1 cellular context compared by ENCODE assay signal in genomic region chr6:137914530-137915193, GRCh38.
TF ChIP-seq lines count a peak whose summit lies in the region.

No MANE protein-coding gene starts in this region.

TF ChIP-seq in K562, 482 proteins besides CTCF, POLR2A, EP300 and RAD21 (continued from another document and continues in another):
- TF ChIP-seq, protein P1, sequence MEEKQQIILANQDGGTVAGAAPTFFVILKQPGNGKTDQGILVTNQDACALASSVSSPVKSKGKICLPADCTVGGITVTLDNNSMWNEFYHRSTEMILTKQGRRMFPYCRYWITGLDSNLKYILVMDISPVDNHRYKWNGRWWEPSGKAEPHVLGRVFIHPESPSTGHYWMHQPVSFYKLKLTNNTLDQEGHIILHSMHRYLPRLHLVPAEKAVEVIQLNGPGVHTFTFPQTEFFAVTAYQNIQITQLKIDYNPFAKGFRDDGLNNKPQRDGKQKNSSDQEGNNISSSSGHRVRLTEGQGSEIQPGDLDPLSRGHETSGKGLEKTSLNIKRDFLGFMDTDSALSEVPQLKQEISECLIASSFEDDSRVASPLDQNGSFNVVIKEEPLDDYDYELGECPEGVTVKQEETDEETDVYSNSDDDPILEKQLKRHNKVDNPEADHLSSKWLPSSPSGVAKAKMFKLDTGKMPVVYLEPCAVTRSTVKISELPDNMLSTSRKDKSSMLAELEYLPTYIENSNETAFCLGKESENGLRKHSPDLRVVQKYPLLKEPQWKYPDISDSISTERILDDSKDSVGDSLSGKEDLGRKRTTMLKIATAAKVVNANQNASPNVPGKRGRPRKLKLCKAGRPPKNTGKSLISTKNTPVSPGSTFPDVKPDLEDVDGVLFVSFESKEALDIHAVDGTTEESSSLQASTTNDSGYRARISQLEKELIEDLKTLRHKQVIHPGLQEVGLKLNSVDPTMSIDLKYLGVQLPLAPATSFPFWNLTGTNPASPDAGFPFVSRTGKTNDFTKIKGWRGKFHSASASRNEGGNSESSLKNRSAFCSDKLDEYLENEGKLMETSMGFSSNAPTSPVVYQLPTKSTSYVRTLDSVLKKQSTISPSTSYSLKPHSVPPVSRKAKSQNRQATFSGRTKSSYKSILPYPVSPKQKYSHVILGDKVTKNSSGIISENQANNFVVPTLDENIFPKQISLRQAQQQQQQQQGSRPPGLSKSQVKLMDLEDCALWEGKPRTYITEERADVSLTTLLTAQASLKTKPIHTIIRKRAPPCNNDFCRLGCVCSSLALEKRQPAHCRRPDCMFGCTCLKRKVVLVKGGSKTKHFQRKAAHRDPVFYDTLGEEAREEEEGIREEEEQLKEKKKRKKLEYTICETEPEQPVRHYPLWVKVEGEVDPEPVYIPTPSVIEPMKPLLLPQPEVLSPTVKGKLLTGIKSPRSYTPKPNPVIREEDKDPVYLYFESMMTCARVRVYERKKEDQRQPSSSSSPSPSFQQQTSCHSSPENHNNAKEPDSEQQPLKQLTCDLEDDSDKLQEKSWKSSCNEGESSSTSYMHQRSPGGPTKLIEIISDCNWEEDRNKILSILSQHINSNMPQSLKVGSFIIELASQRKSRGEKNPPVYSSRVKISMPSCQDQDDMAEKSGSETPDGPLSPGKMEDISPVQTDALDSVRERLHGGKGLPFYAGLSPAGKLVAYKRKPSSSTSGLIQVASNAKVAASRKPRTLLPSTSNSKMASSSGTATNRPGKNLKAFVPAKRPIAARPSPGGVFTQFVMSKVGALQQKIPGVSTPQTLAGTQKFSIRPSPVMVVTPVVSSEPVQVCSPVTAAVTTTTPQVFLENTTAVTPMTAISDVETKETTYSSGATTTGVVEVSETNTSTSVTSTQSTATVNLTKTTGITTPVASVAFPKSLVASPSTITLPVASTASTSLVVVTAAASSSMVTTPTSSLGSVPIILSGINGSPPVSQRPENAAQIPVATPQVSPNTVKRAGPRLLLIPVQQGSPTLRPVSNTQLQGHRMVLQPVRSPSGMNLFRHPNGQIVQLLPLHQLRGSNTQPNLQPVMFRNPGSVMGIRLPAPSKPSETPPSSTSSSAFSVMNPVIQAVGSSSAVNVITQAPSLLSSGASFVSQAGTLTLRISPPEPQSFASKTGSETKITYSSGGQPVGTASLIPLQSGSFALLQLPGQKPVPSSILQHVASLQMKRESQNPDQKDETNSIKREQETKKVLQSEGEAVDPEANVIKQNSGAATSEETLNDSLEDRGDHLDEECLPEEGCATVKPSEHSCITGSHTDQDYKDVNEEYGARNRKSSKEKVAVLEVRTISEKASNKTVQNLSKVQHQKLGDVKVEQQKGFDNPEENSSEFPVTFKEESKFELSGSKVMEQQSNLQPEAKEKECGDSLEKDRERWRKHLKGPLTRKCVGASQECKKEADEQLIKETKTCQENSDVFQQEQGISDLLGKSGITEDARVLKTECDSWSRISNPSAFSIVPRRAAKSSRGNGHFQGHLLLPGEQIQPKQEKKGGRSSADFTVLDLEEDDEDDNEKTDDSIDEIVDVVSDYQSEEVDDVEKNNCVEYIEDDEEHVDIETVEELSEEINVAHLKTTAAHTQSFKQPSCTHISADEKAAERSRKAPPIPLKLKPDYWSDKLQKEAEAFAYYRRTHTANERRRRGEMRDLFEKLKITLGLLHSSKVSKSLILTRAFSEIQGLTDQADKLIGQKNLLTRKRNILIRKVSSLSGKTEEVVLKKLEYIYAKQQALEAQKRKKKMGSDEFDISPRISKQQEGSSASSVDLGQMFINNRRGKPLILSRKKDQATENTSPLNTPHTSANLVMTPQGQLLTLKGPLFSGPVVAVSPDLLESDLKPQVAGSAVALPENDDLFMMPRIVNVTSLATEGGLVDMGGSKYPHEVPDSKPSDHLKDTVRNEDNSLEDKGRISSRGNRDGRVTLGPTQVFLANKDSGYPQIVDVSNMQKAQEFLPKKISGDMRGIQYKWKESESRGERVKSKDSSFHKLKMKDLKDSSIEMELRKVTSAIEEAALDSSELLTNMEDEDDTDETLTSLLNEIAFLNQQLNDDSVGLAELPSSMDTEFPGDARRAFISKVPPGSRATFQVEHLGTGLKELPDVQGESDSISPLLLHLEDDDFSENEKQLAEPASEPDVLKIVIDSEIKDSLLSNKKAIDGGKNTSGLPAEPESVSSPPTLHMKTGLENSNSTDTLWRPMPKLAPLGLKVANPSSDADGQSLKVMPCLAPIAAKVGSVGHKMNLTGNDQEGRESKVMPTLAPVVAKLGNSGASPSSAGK (IDR thresholded peaks at IDR 0.05) = no peak
- no peak for TF ChIP-seq ZNF561 (CRISPR knock-in tag; conservative IDR thresholded peaks at IDR 0.05)
- no peak for TF ChIP-seq PCBP1 (IDR thresholded peaks at IDR 0.05; ENCODE audit: low read depth, low read length, poor library complexity, severe bottlenecking)
- no peak for TF ChIP-seq MTF1 (CRISPR knock-in tag; IDR thresholded peaks at IDR 0.05; ENCODE audit: borderline replicate concordance)
- no peak for TF ChIP-seq ZNF3 (CRISPR knock-in tag; IDR thresholded peaks at IDR 0.05)
- TF ChIP-seq, protein P2, sequence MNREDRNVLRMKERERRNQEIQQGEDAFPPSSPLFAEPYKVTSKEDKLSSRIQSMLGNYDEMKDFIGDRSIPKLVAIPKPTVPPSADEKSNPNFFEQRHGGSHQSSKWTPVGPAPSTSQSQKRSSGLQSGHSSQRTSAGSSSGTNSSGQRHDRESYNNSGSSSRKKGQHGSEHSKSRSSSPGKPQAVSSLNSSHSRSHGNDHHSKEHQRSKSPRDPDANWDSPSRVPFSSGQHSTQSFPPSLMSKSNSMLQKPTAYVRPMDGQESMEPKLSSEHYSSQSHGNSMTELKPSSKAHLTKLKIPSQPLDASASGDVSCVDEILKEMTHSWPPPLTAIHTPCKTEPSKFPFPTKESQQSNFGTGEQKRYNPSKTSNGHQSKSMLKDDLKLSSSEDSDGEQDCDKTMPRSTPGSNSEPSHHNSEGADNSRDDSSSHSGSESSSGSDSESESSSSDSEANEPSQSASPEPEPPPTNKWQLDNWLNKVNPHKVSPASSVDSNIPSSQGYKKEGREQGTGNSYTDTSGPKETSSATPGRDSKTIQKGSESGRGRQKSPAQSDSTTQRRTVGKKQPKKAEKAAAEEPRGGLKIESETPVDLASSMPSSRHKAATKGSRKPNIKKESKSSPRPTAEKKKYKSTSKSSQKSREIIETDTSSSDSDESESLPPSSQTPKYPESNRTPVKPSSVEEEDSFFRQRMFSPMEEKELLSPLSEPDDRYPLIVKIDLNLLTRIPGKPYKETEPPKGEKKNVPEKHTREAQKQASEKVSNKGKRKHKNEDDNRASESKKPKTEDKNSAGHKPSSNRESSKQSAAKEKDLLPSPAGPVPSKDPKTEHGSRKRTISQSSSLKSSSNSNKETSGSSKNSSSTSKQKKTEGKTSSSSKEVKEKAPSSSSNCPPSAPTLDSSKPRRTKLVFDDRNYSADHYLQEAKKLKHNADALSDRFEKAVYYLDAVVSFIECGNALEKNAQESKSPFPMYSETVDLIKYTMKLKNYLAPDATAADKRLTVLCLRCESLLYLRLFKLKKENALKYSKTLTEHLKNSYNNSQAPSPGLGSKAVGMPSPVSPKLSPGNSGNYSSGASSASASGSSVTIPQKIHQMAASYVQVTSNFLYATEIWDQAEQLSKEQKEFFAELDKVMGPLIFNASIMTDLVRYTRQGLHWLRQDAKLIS (CRISPR knock-in tag; IDR thresholded peaks at IDR 0.05) = no peak
- no peak for TF ChIP-seq KDM5B (IDR thresholded peaks at IDR 0.05; ENCODE audit: insufficient replicate concordance, low read depth, low read length)
- no peak for TF ChIP-seq HSF4 (CRISPR knock-in tag; IDR thresholded peaks at IDR 0.05; ENCODE audit: borderline replicate concordance)
- TF ChIP-seq POLR2AphosphoS5 (IDR thresholded peaks at IDR 0.05; ENCODE audit: control insufficient read depth, insufficient read depth, low read depth, low read length) = no peak
- 0 out of 2 replicates have a peak, but pooled peaks have one; percentile 27 for TF ChIP-seq RNF2 (IDR thresholded peaks at IDR 0.05)
- TF ChIP-seq ZNF644 (tag; IDR thresholded peaks at IDR 0.05; ENCODE audit: low read depth) = no peak
- TF ChIP-seq ZEB2 (IDR thresholded peaks at IDR 0.05) = peak; percentile 87
- no peak for TF ChIP-seq CBFB (CRISPR knock-in tag; IDR thresholded peaks at IDR 0.05)
- no peak for TF ChIP-seq U2AF2 (optimal IDR thresholded peaks at IDR 0.05; ENCODE audit: low read depth, low read length)
- no peak for TF ChIP-seq RREB1 (CRISPR knock-in tag; IDR thresholded peaks at IDR 0.05)
- TF ChIP-seq NR2F6 (CRISPR knock-in tag; IDR thresholded peaks at IDR 0.05) = no peak
- TF ChIP-seq, protein P3, sequence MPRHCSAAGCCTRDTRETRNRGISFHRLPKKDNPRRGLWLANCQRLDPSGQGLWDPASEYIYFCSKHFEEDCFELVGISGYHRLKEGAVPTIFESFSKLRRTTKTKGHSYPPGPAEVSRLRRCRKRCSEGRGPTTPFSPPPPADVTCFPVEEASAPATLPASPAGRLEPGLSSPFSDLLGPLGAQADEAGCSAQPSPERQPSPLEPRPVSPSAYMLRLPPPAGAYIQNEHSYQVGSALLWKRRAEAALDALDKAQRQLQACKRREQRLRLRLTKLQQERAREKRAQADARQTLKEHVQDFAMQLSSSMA (CRISPR knock-in tag; IDR thresholded peaks at IDR 0.05) = no peak
- TF ChIP-seq HDAC1 (IDR thresholded peaks at IDR 0.05) = peak in 1 of 2 experiments; percentile 71; a peak in 1 of 4 replicates
- peak; percentile 69 for TF ChIP-seq ATF7 (IDR thresholded peaks at IDR 0.05)
- TF ChIP-seq KAT8 (IDR thresholded peaks at IDR 0.05; ENCODE audit: low read depth) = no peak
- TF ChIP-seq RBM39 (optimal IDR thresholded peaks at IDR 0.05; ENCODE audit: low read depth, low read length) = no peak
- no peak for TF ChIP-seq ZNF778 (CRISPR knock-in tag; IDR thresholded peaks at IDR 0.05)
- no peak for TF ChIP-seq HMG20A (CRISPR knock-in tag; conservative IDR thresholded peaks at IDR 0.05)
- TF ChIP-seq, protein P4, sequence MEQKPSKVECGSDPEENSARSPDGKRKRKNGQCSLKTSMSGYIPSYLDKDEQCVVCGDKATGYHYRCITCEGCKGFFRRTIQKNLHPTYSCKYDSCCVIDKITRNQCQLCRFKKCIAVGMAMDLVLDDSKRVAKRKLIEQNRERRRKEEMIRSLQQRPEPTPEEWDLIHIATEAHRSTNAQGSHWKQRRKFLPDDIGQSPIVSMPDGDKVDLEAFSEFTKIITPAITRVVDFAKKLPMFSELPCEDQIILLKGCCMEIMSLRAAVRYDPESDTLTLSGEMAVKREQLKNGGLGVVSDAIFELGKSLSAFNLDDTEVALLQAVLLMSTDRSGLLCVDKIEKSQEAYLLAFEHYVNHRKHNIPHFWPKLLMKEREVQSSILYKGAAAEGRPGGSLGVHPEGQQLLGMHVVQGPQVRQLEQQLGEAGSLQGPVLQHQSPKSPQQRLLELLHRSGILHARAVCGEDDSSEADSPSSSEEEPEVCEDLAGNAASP (IDR thresholded peaks at IDR 0.05) = no peak
- no peak for TF ChIP-seq BRF1 (IDR thresholded peaks at IDR 0.05; ENCODE audit: borderline replicate concordance, extremely low read depth, insufficient read length)
- TF ChIP-seq, protein P5, sequence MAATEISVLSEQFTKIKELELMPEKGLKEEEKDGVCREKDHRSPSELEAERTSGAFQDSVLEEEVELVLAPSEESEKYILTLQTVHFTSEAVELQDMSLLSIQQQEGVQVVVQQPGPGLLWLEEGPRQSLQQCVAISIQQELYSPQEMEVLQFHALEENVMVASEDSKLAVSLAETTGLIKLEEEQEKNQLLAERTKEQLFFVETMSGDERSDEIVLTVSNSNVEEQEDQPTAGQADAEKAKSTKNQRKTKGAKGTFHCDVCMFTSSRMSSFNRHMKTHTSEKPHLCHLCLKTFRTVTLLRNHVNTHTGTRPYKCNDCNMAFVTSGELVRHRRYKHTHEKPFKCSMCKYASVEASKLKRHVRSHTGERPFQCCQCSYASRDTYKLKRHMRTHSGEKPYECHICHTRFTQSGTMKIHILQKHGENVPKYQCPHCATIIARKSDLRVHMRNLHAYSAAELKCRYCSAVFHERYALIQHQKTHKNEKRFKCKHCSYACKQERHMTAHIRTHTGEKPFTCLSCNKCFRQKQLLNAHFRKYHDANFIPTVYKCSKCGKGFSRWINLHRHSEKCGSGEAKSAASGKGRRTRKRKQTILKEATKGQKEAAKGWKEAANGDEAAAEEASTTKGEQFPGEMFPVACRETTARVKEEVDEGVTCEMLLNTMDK (IDR thresholded peaks at IDR 0.05; ENCODE audit: borderline replicate concordance, insufficient read depth, low read depth, low read length, poor library complexity, severe bottlenecking) = no peak
